In the genomic region with DNA sequence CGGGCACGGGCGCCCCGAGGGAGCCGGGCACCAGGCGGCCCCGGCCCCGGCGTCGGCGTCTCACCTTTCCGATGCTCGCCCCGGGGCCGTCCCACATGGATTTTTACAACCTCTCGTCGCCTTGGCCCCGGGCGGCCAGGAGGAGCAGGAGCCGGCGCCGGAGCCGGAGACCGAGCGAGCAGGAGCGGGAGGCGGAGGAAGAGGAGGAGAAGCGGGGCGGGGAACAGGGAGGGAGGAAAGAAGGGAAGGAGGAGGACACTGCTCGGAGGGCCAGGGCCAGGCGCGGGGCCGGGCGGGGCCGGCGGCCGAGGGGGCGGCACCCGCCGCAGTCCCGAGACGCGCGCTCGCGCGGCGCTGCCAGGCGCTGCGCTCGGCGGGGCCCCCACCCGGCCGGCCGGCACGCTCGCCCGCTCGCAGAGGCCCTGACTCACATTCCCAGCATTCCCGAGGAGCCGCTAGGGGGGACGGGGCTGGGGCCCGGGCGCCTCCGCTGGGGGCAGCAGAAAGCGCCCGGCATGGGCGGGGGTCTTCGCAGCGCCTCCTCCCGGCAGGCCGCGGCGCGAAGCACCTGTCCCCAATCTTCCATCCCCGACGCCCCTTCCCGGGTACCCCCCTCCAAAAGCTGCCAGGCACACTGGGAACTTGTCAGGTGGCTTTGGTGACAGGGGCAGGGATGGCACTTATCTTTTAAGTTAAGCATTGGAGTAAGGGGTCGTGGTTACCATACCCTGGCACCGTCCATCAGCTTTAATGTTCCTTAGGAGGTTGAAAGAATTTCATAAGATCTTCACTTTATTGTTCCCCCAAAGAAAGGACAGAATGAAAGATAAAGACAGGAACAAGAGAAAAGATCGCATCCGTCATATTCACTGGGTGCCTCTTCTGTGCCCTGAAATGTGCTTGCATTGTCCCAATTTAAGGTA, we compare ENCODE assay signal across 9 cellular contexts. TPM values are rescaled to one million over a fixed set of nuclear protein-coding genes. Genes with fewer than 3 reads are reported as not detected.
DNase-seq lines count a peak whose midpoint lies in the region; TF ChIP-seq lines count a peak whose summit lies in the region.
"Had no signal": no experiment of that assay in that cellular context is flagged by ENCODE, and none has a peak within 500 bp of the region (broad histone marks: within the 10 kb centered on the region; RNA-seq: fewer than 3 reads in every experiment).

A gene (minus strand): TSS at position 284 of the 923 bp plus-strand sequence.

- H3K4me1 ChIP-seq in spleen: peaks cover 0 to 20% (median 14%) of the 10 kb centered on the region in 6 donors
- H3K4me1 ChIP-seq: BLaER1 had no signal

- no peaks in the 10 kb centered on the region for H3K36me3 ChIP-seq in spleen
- H3K36me3 ChIP-seq: BLaER1 had no signal

- no peak for TF ChIP-seq POLR2A in spleen (IDR thresholded peaks at IDR 0.05)

- DNase-seq in DMS79 treated with DMSO at 0.1 percent for 48 hours (lab: John Stamatoyannopoulos, UW) (peak; percentile 4), DMS79 (lab: John Stamatoyannopoulos, UW) (no peak), NCI-H510A (lab: John Stamatoyannopoulos, UW) (peak; percentile 70), cardiac fibroblast (ENCODE audit: low read depth in 2 of 2) (peak; percentile 18 to 31), islet precursor cell (peak; percentile 95), spleen (no peak), GOT3 (lab: John Stamatoyannopoulos, UW) (no peak), GM10248 (ENCODE audit: extremely low spot score) (no peak)

- POLR2A ChIA-PET in GM10248 (lab: Yijun Ruan, JAX): no interaction called here

- H3K27me3 ChIP-seq in spleen (replicated peaks in 1 of 7): peaks cover 0 to 79% (median 49%) of the 10 kb centered on the region in 7 donors
- H3K27me3 ChIP-seq: BLaER1 had no signal

- H3K4me3 ChIP-seq in cardiac fibroblast (replicated peaks in 1 of 2; ENCODE audit: low read depth in 2 of 2, low read length in 2 of 2) (peak within 1 kb of the TSS; percentile 45 to 49), spleen (peak within 1 kb of the TSS in 7 of 8 donors; percentile 24 to 64 (median 32))
- H3K4me3 ChIP-seq: BLaER1 had no signal

- intact Hi-C loops in spleen (cut with DNase I; ENCODE audit: low total_unique reads): no loop called here

- WGBS in spleen, 5 donors: 6 to 10% (median 7%) methylated on average over 53 to 82 of the region's 82 CpGs

- no peak within 1 kb of the TSS for H3K27ac ChIP-seq in spleen
- H3K27ac ChIP-seq: BLaER1 had no signal

- CTCF ChIA-PET in GM10248 (lab: Yijun Ruan, JAX): no interaction called here

- H3K9me3 ChIP-seq in spleen: no peaks in the 10 kb centered on the region

- TF ChIP-seq CTCF in cardiac fibroblast (IDR thresholded peaks at IDR 0.05; ENCODE audit: low read depth, low read length) (no peak), spleen (IDR thresholded peaks at IDR 0.05 in 8 of 11, conservative IDR thresholded peaks at IDR 0.05 in 3 of 11) (no peak), GM10248 (IDR thresholded peaks at IDR 0.05; ENCODE audit: control extremely low read depth, extremely low read depth, low read depth, missing control alignments) (no peak)

RNA-seq across cellular contexts. Expression of the gene that starts here (rescaled TPM):
- 1 to 10 TPM in 3 of 7 donors, under 1 TPM in 4; 0.20 to 4.9 (median 0.57) TPM for total RNA-seq in spleen
- polyA plus RNA-seq in spleen: under 1 TPM; 0.04 to 0.10 (median 0.08) TPM

Comparison
In these comparisons a context has a peak if more than half of its experiments do, and no peak if none do; other contexts are left out.
1. DNase-seq: peak in DMS79 treated with DMSO at 0.1 percent for 48 hours (single experiment), NCI-H510A (single experiment), cardiac fibroblast (2 of 2) and islet precursor cell (single experiment); none in DMS79 (single experiment), spleen (single experiment), GOT3 (single experiment) and GM10248 (single experiment).